ENCODE assay signal across 9 cellular contexts in the genomic region with DNA sequence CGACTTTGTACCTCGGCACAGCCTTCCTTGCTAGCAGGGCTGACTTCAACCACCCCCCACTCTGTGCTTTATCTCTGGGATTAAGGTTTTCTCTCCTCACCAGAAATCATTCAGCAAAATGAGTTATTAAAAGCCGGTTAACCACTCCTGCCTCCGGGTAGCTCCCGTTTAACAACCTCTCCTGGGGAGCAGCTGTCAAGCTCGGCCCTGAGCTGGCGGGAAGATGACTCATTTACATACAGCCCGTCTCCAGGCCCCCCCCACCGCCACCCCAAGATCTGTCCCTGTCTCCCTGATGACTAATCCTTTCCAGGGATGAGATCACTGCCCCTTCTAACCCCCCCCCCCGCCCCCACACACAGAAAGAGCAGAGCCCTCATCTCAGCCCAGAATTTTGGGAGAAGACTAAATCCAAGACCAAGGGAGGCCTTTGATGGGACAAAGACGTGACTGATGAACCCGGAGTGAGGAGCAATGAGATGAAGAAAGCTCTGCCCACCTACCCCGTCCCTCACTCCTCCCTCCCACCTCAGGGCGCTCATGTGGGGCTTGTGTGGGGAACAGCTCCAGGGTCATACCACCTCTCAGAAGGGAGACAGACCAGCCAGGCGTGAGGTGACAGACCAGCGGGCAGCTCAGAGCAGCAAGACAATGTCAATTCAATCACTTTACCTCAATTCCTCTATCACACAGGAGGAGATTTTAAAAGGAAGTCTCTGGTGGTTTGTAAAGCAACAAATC. TPM values are rescaled to one million over a fixed set of nuclear protein-coding genes. Genes with fewer than 3 reads are reported as not detected.
DNase-seq lines count a peak whose midpoint lies in the region; TF ChIP-seq lines count a peak whose summit lies in the region.
"Had no signal": no experiment of that assay in that cellular context is flagged by ENCODE, and none has a peak within 500 bp of the region (broad histone marks: within the 10 kb centered on the region; RNA-seq: fewer than 3 reads in every experiment).

No MANE protein-coding gene starts in this region.

- DNase-seq in COLO668 (lab: John Stamatoyannopoulos, UW; ENCODE audit: unreplicated experiment), result peak; percentile 44
- peak; percentile 89 for DNase-seq in HT1080 (ENCODE audit: low read depth)
- peak; percentile 98 for DNase-seq in WERI-Rb-1
- peak; percentile 53 for DNase-seq in kidney glomerular epithelial cell (lab: John Stamatoyannopoulos, UW)
- DNase-seq in GM10248 (ENCODE audit: extremely low spot score), result no peak
- DNase-seq in iPS-NIHi11 (ENCODE audit: low spot score), result no peak
- DNase-seq in activated gamma-delta T cell treated with Interleukin-2 at 50 U/mL for 16 hours, result no peak
- DNase-seq in NCI-H1105 treated with DMSO at 0.1 percent for 48 hours (lab: John Stamatoyannopoulos, UW), result no peak
- DNase-seq: activated T-cell treated with anti-CD3 and anti-CD28 coated beads, Interleukin-2, amount 50 U/mL, for 1 hour had no signal

- peaks cover 2% of the 10 kb centered on the region for H3K9me3 ChIP-seq in WERI-Rb-1 (ENCODE audit: severe bottlenecking)

- peak overlapping the region; percentile 94 for H3K27ac ChIP-seq in WERI-Rb-1

- CTCF ChIA-PET in GM10248 (lab: Yijun Ruan, JAX), result interaction anchor here (2.1 kb wide), 1 partner anchor 12 kb away, joined by 5 read pairs; no protein-coding TSS in a partner anchor

- POLR2A ChIA-PET in GM10248 (lab: Yijun Ruan, JAX), result no interaction called here

- no peaks in the 10 kb centered on the region for H3K27me3 ChIP-seq in WERI-Rb-1 (ENCODE audit: insufficient read depth, low read depth, severe bottlenecking)

- H3K36me3 ChIP-seq in WERI-Rb-1, result peaks cover 47% of the 10 kb centered on the region

- peak overlapping the region; percentile 13 for H3K4me3 ChIP-seq in WERI-Rb-1 (ENCODE audit: low read depth, low read length)

- TF ChIP-seq CTCF in WERI-Rb-1 (IDR thresholded peaks at IDR 0.05; ENCODE audit: low read depth, low read length) (no peak), GM10248 (IDR thresholded peaks at IDR 0.05; ENCODE audit: control extremely low read depth, extremely low read depth, low read depth, missing control alignments) (no peak)

RNA-seq across cellular contexts. Expression of gene KCNK12, which starts 36.4 kb away (rescaled TPM):
- 0.03 and 0.05 TPM in 2 replicates for total RNA-seq in HT1080 (2014; rRNA removed; shearing (Covaris generic))
- polyA plus RNA-seq in HT1080 (2015; cell fraction: cytosol; rRNA removed), result not detected in 2 replicates
- polyA plus RNA-seq in HT1080 (2015; cell fraction: nucleus; rRNA removed), result not detected in 2 replicates

Comparison
In these comparisons a context has a peak if more than half of its experiments do, and no peak if none do; other contexts are left out.
1. DNase-seq: peak in COLO668 (single experiment), HT1080 (single experiment), WERI-Rb-1 (single experiment) and kidney glomerular epithelial cell (single experiment); none in GM10248 (single experiment), iPS-NIHi11 (single experiment), activated gamma-delta T cell treated with Interleukin-2 at 50 U/mL for 16 hours (single experiment) and NCI-H1105 treated with DMSO at 0.1 percent for 48 hours (single experiment).